ENCODE assay signal across 27 cellular contexts in the genomic region with DNA sequence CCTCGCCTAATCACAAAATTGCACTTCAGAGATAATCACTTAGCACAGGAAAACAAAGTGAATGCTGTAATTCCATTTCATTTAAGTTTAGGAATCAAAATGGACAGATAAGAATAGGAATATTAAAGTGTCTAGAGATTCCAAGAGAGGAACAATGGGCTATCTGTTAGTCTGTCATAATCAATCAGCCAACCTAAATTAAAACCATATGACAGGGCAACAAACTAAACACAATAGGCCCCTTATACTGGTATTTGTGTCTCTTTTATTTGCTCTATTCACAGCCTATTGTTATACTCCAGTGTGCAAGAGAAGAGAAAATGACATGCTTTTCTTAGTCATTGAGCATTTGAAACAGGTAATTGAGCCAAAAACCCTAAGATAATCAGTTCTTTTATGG.
A peak's percentile ranks its signal among the peaks of the same experiment; 100 is the strongest.
DNase-seq lines count a peak whose midpoint lies in the region; FAIRE-seq and TF ChIP-seq lines count a peak whose summit lies in the region.
"Had no signal": no experiment of that assay in that cellular context is flagged by ENCODE, and none has a peak within 500 bp of the region (broad histone marks: within the 10 kb centered on the region; RNA-seq: fewer than 3 reads in every experiment).

No MANE protein-coding gene starts in this region.

- H3K4me1 ChIP-seq in PC-9 (replicated peaks; ENCODE audit: insufficient read depth) = no peaks in the 10 kb centered on the region
- H3K4me1 ChIP-seq: left ventricle myocardium inferior had no signal

- no peak overlapping the region for H2AFZ ChIP-seq in PC-9

- H3K9me3 ChIP-seq in PC-9 (ENCODE audit: insufficient read depth, low read depth) = no peaks in the 10 kb centered on the region
- H3K9me3 ChIP-seq: BLaER1 treated with 17β-estradiol and CSF1 and Interleukin-3, amounts not matched to agents 10 nM and 100 nM; left ventricle myocardium inferior; sigmoid colon; tibial artery had no signal

- no peak for TF ChIP-seq CTCF in fibroblast of mammary gland (conservative IDR thresholded peaks at IDR 0.05; ENCODE audit: control insufficient read depth, insufficient read depth, low read depth, low read length)
- no peak for TF ChIP-seq CTCF in PC-9 (conservative IDR thresholded peaks at IDR 0.05)

- H3K36me3 ChIP-seq in PC-9 (ENCODE audit: low read depth) = no peaks in the 10 kb centered on the region
- H3K36me3 ChIP-seq: BLaER1 treated with 17β-estradiol and CSF1 and Interleukin-3, amounts not matched to agents 10 nM and 100 nM had no signal

- intact Hi-C loops in PC-9 (cut with micrococcal nuclease; ENCODE audit: unreplicated experiment) = no loop called here
- intact Hi-C loops in posterior vena cava (cut with DNase I) = no loop called here

- DNase-seq in GM19239 (ENCODE audit: insufficient read length, low spot score) (no peak), NCI-H1930 (lab: John Stamatoyannopoulos, UW) (peak; percentile 3 to 18), fibroblast of mammary gland (ENCODE audit: low read depth) (peak; percentile 3), putamen (ENCODE audit: low spot score) (peak; percentile 79), NCI-H510A treated with DMSO at 0.1 percent for 48 hours (lab: John Stamatoyannopoulos, UW) (no peak), PC-9 (no peak), posterior vena cava (ENCODE audit: low spot score) (no peak)
- DNase-seq: activated effector memory CD4-positive, alpha-beta T cell treated with anti-CD3 and anti-CD28 coated beads, Interleukin-2, amount 50 U/mL, for 16 hours; activated naive CD8-positive, alpha-beta T cell treated with anti-CD3 and anti-CD28 coated beads, Interleukin-2, amount 10 ng/mL, durations not matched to agents 7 days and 5 days; activated T-cell treated with anti-CD3 and anti-CD28 coated beads, Interleukin-2, amount 50 U/mL, for 24 hours; aorta; caudate nucleus; effector CD8-positive, alpha-beta T cell; islet precursor cell; left ventricle myocardium inferior; MV-4-11; NCI-H187 treated with DMSO at 0.1 percent for 48 hours; NCI-H345; posterior cingulate gyrus; sigmoid colon; stimulated activated CD4-positive, alpha-beta T cell treated with anti-CD3 and anti-CD28 coated beads, Interleukin-12 subunit alpha, Interleukin-12 subunit beta, amount 100 ng/mL, for 4 hours; stimulated activated CD4-positive, alpha-beta T cell treated with anti-CD3 and anti-CD28 coated beads, Interleukin-4, amount 100 ng/mL, for 1 hour; T-helper 2 cell; tibial artery had no signal

- no peak overlapping the region for H3K4me2 ChIP-seq in PC-9
- H3K4me2 ChIP-seq: BLaER1 treated with 17β-estradiol and CSF1 and Interleukin-3, amounts not matched to agents 10 nM and 100 nM had no signal

- H3K79me2 ChIP-seq in PC-9 (ENCODE audit: low read depth) = no peaks in the 10 kb centered on the region

- no peaks in the 10 kb centered on the region for H4K20me1 ChIP-seq in PC-9 (ENCODE audit: insufficient read depth)
- H4K20me1 ChIP-seq: BLaER1 treated with 17β-estradiol and CSF1 and Interleukin-3, amounts not matched to agents 10 nM and 100 nM had no signal

- no peak overlapping the region for H3K27ac ChIP-seq in PC-9
- H3K27ac ChIP-seq: BLaER1 treated with 17β-estradiol and CSF1 and Interleukin-3, amounts not matched to agents 10 nM and 100 nM; epithelial cell of prostate; left ventricle myocardium inferior; sigmoid colon; tibial artery had no signal

- no peaks in the 10 kb centered on the region for H3K9me2 ChIP-seq in PC-9 (ENCODE audit: insufficient read depth)

- FAIRE-seq in GM19239 (lab: Jason Lieb, UNC) = peak; percentile 31

- no peaks in the 10 kb centered on the region for H3K27me3 ChIP-seq in PC-9 (ENCODE audit: insufficient read depth, low read depth)
- H3K27me3 ChIP-seq: BLaER1 treated with 17β-estradiol and CSF1 and Interleukin-3, amounts not matched to agents 10 nM and 100 nM; sigmoid colon; tibial artery had no signal

- CTCF ChIA-PET in PC-9 (lab: Charles Lee) = no interaction called here

- H3K4me3 ChIP-seq in fibroblast of mammary gland (ENCODE audit: control insufficient read depth, low read depth, low read length) = no peak overlapping the region
- H3K4me3 ChIP-seq in PC-9 = no peak overlapping the region
- H3K4me3 ChIP-seq: BLaER1 treated with 17β-estradiol and CSF1 and Interleukin-3, amounts not matched to agents 10 nM and 100 nM; coronary artery; left ventricle myocardium inferior; sigmoid colon; tibial artery had no signal

- no TSS peak for BruUV-seq in PC-9 (replicated peaks; lab: Mats Ljungman, UMichigan)

- no peaks in the 10 kb centered on the region for H3F3A ChIP-seq in PC-9 (ENCODE audit: insufficient read depth, low read depth)

- POLR2A ChIA-PET in PC-9 (lab: Charles Lee; ENCODE audit: unreplicated experiment) = no interaction called here

Comparison
In these comparisons a context has a peak if more than half of its experiments do, and no peak if none do; other contexts are left out.
1. DNase-seq: peak in NCI-H1930 (2 of 2), fibroblast of mammary gland (single experiment) and putamen (single experiment); none in GM19239 (single experiment), NCI-H510A treated with DMSO at 0.1 percent for 48 hours (single experiment), PC-9 (0 of 2) and posterior vena cava (single experiment).